ENCODE assay signal across 1 cellular context in the genomic region with DNA sequence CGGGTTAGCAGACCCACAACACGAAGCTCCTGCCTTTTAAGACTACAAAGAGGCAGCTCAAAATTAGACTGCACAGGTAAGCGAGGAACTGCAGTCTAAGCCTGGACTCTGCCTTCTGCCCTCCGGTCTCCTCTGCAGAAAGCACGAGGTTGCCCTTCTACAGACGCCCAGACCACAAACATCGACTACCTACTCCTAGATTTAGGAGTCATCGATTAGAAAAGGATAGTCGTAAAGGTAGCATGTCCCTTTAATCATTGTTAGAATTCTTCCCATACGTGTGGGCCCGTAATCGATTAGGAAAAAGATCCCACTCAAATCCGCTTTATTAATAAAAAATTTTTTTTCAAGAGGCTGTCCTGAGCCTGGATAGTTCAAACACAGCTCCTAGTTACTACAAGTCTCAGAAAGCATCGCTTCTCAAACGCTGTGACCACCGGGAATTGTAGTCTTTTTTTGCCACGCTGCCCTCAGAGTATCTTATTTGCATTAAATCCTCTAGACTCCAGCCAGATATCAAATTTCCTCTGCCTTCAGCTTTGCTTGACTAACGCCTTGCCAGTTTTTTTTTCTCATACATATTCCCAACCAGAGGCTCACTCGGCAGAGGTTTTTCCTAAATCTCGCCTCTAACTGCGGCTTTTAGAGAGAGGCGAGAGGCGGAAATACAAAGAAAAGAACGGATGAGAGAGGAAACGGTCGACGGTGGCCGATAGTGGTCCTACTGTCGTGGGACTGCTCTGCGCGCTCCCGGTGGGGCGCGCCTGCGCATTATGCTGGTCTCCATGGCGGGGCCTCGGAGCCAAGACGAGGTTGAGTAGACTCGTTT.
A peak's percentile ranks its signal among the peaks of the same experiment; 100 is the strongest.
TF ChIP-seq lines count a peak whose summit lies in the region.

A gene with protein sequence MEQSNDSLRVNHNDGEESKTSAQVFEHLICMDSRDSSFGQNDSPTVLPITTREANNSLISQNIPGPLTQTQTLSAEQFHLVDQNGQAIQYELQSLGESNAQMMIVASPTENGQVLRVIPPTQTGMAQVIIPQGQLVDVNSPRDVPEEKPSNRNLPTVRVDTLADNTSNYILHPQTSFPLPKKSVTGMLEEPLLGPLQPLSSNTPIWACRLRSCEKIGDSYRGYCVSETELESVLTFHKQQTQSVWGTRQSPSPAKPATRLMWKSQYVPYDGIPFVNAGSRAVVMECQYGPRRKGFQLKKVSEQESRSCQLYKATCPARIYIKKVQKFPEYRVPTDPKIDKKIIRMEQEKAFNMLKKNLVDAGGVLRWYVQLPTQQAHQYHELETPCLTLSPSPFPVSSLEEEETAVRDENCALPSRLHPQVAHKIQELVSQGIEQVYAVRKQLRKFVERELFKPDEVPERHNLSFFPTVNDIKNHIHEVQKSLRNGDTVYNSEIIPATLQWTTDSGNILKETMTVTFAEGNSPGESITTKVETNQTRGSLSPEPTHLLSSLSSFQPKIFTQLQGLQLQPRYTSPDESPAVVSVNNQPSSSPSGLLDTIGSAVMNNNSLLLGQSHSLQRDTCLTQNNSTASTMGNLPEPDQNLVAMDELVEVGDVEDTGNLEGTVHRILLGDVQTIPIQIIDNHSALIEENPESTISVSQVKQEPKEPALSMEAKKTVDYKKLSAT (plus strand): TSS at position 763 of the 829 bp plus-strand sequence. CDS start 29,628 bp downstream, outside the sequence.
A gene (minus strand): TSS at position 161 of the 829 bp plus-strand sequence. CDS start 197 bp downstream, outside the sequence.

TF ChIP-seq in K562, 482 proteins besides CTCF, POLR2A, EP300 and RAD21 (continued from another document and continues in another):
- TF ChIP-seq, protein P1, sequence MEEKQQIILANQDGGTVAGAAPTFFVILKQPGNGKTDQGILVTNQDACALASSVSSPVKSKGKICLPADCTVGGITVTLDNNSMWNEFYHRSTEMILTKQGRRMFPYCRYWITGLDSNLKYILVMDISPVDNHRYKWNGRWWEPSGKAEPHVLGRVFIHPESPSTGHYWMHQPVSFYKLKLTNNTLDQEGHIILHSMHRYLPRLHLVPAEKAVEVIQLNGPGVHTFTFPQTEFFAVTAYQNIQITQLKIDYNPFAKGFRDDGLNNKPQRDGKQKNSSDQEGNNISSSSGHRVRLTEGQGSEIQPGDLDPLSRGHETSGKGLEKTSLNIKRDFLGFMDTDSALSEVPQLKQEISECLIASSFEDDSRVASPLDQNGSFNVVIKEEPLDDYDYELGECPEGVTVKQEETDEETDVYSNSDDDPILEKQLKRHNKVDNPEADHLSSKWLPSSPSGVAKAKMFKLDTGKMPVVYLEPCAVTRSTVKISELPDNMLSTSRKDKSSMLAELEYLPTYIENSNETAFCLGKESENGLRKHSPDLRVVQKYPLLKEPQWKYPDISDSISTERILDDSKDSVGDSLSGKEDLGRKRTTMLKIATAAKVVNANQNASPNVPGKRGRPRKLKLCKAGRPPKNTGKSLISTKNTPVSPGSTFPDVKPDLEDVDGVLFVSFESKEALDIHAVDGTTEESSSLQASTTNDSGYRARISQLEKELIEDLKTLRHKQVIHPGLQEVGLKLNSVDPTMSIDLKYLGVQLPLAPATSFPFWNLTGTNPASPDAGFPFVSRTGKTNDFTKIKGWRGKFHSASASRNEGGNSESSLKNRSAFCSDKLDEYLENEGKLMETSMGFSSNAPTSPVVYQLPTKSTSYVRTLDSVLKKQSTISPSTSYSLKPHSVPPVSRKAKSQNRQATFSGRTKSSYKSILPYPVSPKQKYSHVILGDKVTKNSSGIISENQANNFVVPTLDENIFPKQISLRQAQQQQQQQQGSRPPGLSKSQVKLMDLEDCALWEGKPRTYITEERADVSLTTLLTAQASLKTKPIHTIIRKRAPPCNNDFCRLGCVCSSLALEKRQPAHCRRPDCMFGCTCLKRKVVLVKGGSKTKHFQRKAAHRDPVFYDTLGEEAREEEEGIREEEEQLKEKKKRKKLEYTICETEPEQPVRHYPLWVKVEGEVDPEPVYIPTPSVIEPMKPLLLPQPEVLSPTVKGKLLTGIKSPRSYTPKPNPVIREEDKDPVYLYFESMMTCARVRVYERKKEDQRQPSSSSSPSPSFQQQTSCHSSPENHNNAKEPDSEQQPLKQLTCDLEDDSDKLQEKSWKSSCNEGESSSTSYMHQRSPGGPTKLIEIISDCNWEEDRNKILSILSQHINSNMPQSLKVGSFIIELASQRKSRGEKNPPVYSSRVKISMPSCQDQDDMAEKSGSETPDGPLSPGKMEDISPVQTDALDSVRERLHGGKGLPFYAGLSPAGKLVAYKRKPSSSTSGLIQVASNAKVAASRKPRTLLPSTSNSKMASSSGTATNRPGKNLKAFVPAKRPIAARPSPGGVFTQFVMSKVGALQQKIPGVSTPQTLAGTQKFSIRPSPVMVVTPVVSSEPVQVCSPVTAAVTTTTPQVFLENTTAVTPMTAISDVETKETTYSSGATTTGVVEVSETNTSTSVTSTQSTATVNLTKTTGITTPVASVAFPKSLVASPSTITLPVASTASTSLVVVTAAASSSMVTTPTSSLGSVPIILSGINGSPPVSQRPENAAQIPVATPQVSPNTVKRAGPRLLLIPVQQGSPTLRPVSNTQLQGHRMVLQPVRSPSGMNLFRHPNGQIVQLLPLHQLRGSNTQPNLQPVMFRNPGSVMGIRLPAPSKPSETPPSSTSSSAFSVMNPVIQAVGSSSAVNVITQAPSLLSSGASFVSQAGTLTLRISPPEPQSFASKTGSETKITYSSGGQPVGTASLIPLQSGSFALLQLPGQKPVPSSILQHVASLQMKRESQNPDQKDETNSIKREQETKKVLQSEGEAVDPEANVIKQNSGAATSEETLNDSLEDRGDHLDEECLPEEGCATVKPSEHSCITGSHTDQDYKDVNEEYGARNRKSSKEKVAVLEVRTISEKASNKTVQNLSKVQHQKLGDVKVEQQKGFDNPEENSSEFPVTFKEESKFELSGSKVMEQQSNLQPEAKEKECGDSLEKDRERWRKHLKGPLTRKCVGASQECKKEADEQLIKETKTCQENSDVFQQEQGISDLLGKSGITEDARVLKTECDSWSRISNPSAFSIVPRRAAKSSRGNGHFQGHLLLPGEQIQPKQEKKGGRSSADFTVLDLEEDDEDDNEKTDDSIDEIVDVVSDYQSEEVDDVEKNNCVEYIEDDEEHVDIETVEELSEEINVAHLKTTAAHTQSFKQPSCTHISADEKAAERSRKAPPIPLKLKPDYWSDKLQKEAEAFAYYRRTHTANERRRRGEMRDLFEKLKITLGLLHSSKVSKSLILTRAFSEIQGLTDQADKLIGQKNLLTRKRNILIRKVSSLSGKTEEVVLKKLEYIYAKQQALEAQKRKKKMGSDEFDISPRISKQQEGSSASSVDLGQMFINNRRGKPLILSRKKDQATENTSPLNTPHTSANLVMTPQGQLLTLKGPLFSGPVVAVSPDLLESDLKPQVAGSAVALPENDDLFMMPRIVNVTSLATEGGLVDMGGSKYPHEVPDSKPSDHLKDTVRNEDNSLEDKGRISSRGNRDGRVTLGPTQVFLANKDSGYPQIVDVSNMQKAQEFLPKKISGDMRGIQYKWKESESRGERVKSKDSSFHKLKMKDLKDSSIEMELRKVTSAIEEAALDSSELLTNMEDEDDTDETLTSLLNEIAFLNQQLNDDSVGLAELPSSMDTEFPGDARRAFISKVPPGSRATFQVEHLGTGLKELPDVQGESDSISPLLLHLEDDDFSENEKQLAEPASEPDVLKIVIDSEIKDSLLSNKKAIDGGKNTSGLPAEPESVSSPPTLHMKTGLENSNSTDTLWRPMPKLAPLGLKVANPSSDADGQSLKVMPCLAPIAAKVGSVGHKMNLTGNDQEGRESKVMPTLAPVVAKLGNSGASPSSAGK (IDR thresholded peaks at IDR 0.05) = peak; percentile 68
- TF ChIP-seq CCAR2 (IDR thresholded peaks at IDR 0.05; ENCODE audit: low read depth, low read length) = no peak
- TF ChIP-seq HEY1 (CRISPR knock-in tag; IDR thresholded peaks at IDR 0.05; ENCODE audit: borderline replicate concordance) = no peak
- TF ChIP-seq STAG1 (CRISPR knock-in tag; IDR thresholded peaks at IDR 0.05; ENCODE audit: borderline replicate concordance) = no peak
- no peak for TF ChIP-seq ZNF212 (CRISPR knock-in tag; IDR thresholded peaks at IDR 0.05)
- no peak for TF ChIP-seq RUNX1 (IDR thresholded peaks at IDR 0.05; ENCODE audit: low read depth)
- peak; percentile 32 for TF ChIP-seq MEIS2 (IDR thresholded peaks at IDR 0.05; ENCODE audit: partially characterized antibody)
- no peak for TF ChIP-seq E2F3 (CRISPR knock-in tag; IDR thresholded peaks at IDR 0.05)
- peak; percentile 24 for TF ChIP-seq ATF7 (IDR thresholded peaks at IDR 0.05)
- TF ChIP-seq SMAD2 (IDR thresholded peaks at IDR 0.05; ENCODE audit: low read depth, low read length) = no peak
- no peak for TF ChIP-seq ZNF766 (CRISPR knock-in tag; conservative IDR thresholded peaks at IDR 0.05)
- TF ChIP-seq, protein P2, sequence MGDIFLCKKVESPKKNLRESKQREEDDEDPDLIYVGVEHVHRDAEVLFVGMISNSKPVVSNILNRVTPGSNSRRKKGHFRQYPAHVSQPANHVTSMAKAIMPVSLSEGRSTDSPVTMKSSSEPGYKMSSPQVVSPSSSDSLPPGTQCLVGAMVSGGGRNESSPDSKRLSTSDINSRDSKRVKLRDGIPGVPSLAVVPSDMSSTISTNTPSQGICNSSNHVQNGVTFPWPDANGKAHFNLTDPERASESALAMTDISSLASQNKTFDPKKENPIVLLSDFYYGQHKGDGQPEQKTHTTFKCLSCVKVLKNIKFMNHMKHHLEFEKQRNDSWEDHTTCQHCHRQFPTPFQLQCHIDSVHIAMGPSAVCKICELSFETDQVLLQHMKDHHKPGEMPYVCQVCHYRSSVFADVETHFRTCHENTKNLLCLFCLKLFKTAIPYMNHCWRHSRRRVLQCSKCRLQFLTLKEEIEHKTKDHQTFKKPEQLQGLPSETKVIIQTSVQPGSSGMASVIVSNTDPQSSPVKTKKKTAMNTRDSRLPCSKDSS (IDR thresholded peaks at IDR 0.05; ENCODE audit: low read depth, partially characterized antibody) = no peak
- no peak for TF ChIP-seq SAFB (IDR thresholded peaks at IDR 0.05; ENCODE audit: borderline replicate concordance, low read depth, low read length)
- TF ChIP-seq LCOR (CRISPR knock-in tag; IDR thresholded peaks at IDR 0.05) = no peak
- no peak for TF ChIP-seq ZC3H8 (IDR thresholded peaks at IDR 0.05)
- no peak for TF ChIP-seq ZSCAN32 (CRISPR knock-in tag; IDR thresholded peaks at IDR 0.05)
- TF ChIP-seq, protein P3, sequence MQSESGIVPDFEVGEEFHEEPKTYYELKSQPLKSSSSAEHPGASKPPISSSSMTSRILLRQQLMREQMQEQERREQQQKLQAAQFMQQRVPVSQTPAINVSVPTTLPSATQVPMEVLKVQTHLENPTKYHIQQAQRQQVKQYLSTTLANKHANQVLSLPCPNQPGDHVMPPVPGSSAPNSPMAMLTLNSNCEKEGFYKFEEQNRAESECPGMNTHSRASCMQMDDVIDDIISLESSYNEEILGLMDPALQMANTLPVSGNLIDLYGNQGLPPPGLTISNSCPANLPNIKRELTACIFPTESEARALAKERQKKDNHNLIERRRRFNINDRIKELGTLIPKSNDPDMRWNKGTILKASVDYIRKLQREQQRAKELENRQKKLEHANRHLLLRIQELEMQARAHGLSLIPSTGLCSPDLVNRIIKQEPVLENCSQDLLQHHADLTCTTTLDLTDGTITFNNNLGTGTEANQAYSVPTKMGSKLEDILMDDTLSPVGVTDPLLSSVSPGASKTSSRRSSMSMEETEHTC (IDR thresholded peaks at IDR 0.05) = peak; percentile 62
- TF ChIP-seq, protein P4, sequence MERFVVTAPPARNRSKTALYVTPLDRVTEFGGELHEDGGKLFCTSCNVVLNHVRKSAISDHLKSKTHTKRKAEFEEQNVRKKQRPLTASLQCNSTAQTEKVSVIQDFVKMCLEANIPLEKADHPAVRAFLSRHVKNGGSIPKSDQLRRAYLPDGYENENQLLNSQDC (CRISPR knock-in tag; IDR thresholded peaks at IDR 0.05) = no peak
- TF ChIP-seq, protein P5, sequence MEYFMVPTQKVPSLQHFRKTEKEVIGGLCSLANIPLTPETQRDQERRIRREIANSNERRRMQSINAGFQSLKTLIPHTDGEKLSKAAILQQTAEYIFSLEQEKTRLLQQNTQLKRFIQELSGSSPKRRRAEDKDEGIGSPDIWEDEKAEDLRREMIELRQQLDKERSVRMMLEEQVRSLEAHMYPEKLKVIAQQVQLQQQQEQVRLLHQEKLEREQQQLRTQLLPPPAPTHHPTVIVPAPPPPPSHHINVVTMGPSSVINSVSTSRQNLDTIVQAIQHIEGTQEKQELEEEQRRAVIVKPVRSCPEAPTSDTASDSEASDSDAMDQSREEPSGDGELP (CRISPR knock-in tag; IDR thresholded peaks at IDR 0.05; ENCODE audit: borderline replicate concordance) = peak; percentile 39; the same call in 1 of the 2 replicates
- TF ChIP-seq SMARCC2 (IDR thresholded peaks at IDR 0.05; ENCODE audit: low read depth) = no peak
- TF ChIP-seq FOXP1 (CRISPR knock-in tag; IDR thresholded peaks at IDR 0.05) = no peak
- TF ChIP-seq TCF3 (CRISPR knock-in tag; IDR thresholded peaks at IDR 0.05) = no peak
- no peak for TF ChIP-seq BCOR (IDR thresholded peaks at IDR 0.05)
- peak in 2 of 3 experiments; percentile 70 to 81 for TF ChIP-seq YY1 (IDR thresholded peaks at IDR 0.05; ENCODE audit: borderline replicate concordance in 1 of 3, control insufficient read depth in 1 of 3, extremely low read depth in 1 of 3, insufficient read depth in 3 of 3, insufficient read length in 1 of 3, insufficient replicate concordance in 2 of 3, low read depth in 1 of 3, low read length in 2 of 3)
- TF ChIP-seq, protein P6, sequence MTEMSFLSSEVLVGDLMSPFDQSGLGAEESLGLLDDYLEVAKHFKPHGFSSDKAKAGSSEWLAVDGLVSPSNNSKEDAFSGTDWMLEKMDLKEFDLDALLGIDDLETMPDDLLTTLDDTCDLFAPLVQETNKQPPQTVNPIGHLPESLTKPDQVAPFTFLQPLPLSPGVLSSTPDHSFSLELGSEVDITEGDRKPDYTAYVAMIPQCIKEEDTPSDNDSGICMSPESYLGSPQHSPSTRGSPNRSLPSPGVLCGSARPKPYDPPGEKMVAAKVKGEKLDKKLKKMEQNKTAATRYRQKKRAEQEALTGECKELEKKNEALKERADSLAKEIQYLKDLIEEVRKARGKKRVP (CRISPR knock-in tag; IDR thresholded peaks at IDR 0.05) = no peak
- TF ChIP-seq CBX5 (IDR thresholded peaks at IDR 0.05; ENCODE audit: borderline replicate concordance, low read depth) = no peak
- no peak for TF ChIP-seq TEAD1 (CRISPR knock-in tag; IDR thresholded peaks at IDR 0.05)
- TF ChIP-seq TBL1XR1 (IDR thresholded peaks at IDR 0.05; ENCODE audit: low read length in 2 of 2) = no peak
